In genomic region chr16:30049871-30050270, GRCh38 we compare ENCODE assay signal across 20 cellular contexts. TPM values are rescaled to one million over a fixed set of nuclear protein-coding genes. Genes with fewer than 3 reads are reported as not detected.
"Had no signal": no experiment of that assay in that cellular context is flagged by ENCODE, and none has a peak within 500 bp of the region (broad histone marks: within the 10 kb centered on the region; RNA-seq: fewer than 3 reads in every experiment).

No MANE protein-coding gene starts in this region.

- H3K27me3 ChIP-seq: foreskin keratinocyte, right lobe of liver had no signal

- H3K4me3 ChIP-seq: lower lobe of right lung, prostate gland, right lobe of liver, smooth muscle cell, thoracic aorta had no signal

- DNase-seq: activated CD4-positive, alpha-beta T cell treated with anti-CD3 and anti-CD28 coated beads, Interleukin-2, amount 50 U/mL, for 1 hour; activated CD8-positive, alpha-beta memory T cell treated with anti-CD3 and anti-CD28 coated beads for 24 hours; activated naive CD4-positive, alpha-beta T cell treated with Interleukin-2 at 50 U/mL for 16 hours; central memory CD4-positive, alpha-beta T cell; effector memory CD4-positive, alpha-beta T cell; foreskin keratinocyte; left colon; lower lobe of right lung; right lobe of liver; stimulated activated CD4-positive, alpha-beta T cell treated with anti-CD3 and anti-CD28 coated beads, Interleukin-4, amount 100 ng/mL, for 4 hours; stimulated activated CD8-positive, alpha-beta memory T cell treated with anti-CD3 and anti-CD28 coated beads, Interleukin-4, amount 100 ng/mL, for 48 hours; stimulated activated naive CD8-positive, alpha-beta T cell treated with anti-CD3 and anti-CD28 coated beads, Interleukin-15, Interleukin-2, amounts not matched to agents 100 U/mL and 50 U/mL, for 24 hours had no signal

- ATAC-seq: activated CD4-positive, CD25-positive, alpha-beta regulatory T cell treated with anti-CD3 and anti-CD28 coated beads, Interleukin-2, amount 50 U/mL, for 24 hours; activated T-helper 17 cell treated with anti-CD3 and anti-CD28 coated beads, Interleukin-2, amount 50 U/mL, for 72 hours; foreskin keratinocyte; left colon; lower lobe of right lung; right lobe of liver; stimulated activated naive CD8-positive, alpha-beta T cell treated with anti-CD3 and anti-CD28 coated beads, Interleukin-15, Interleukin-2, amounts not matched to agents 100 U/mL and 50 U/mL, for 24 hours had no signal

- H3K27ac ChIP-seq: foreskin keratinocyte, lower lobe of right lung, prostate gland, right lobe of liver, thoracic aorta had no signal

- H3K36me3 ChIP-seq: lower lobe of right lung, prostate gland, right lobe of liver, thoracic aorta had no signal

- H3K9me3 ChIP-seq: lower lobe of right lung, prostate gland, right lobe of liver, thoracic aorta had no signal

RNA-seq across cellular contexts. Expression of gene TLCD3B, which starts 18.8 kb away (rescaled TPM):
- total RNA-seq: lower lobe of right lung, right lobe of liver, SK-MEL-5, thoracic aorta had no signal
- polyA plus RNA-seq: foreskin keratinocyte had no signal

RNA-seq across cellular contexts. Expression of gene C16orf92, which starts 26.9 kb away (rescaled TPM):
- total RNA-seq: activated T-helper 17 cell treated with anti-CD3 and anti-CD28 coated beads, Interleukin-2, amount 50 U/mL, for 72 hours; foreskin keratinocyte; left colon; lower lobe of right lung; prostate gland; right lobe of liver; SK-MEL-5; smooth muscle cell; thoracic aorta; urinary bladder had no signal
- polyA plus RNA-seq: adipose tissue, foreskin keratinocyte, smooth muscle cell, urinary bladder had no signal

RNA-seq across cellular contexts. Expression of gene DOC2A, which starts 39.0 kb away (rescaled TPM):
- polyA plus RNA-seq: smooth muscle cell had no signal
